20 cellular contexts compared by ENCODE assay signal in genomic region chr2:37211939-37212338, GRCh38. TPM values are rescaled to one million over a fixed set of nuclear protein-coding genes. Genes with fewer than 3 reads are reported as not detected.
"Had no signal": no experiment of that assay in that cellular context is flagged by ENCODE, and none has a peak within 500 bp of the region (broad histone marks: within the 10 kb centered on the region; RNA-seq: fewer than 3 reads in every experiment).

No MANE protein-coding gene starts in this region.

- H3K27me3 Mint-ChIP-seq: activated naive CD8-positive, alpha-beta T cell treated with anti-CD3 and anti-CD28 coated beads, Interleukin-2, amount 10 ng/mL, durations not matched to agents 7 days and 5 days; T-helper 17 cell had no signal

- H3K27ac Mint-ChIP-seq: activated naive CD8-positive, alpha-beta T cell treated with anti-CD3 and anti-CD28 coated beads, Interleukin-2, amount 10 ng/mL, durations not matched to agents 7 days and 5 days had no signal

- DNase-seq: activated CD4-positive, alpha-beta T cell treated with anti-CD3 and anti-CD28 coated beads for 48 hours; activated CD8-positive, alpha-beta memory T cell treated with anti-CD3 and anti-CD28 coated beads for 24 hours; activated naive CD4-positive, alpha-beta T cell; activated naive CD8-positive, alpha-beta T cell treated with anti-CD3 and anti-CD28 coated beads, Interleukin-2, amount 10 ng/mL, durations not matched to agents 7 days and 5 days; aorta; central memory CD4-positive, alpha-beta T cell; colonic mucosa; foreskin melanocyte; glutamatergic neuron; hippocampal formation; occipital lobe; retina; stimulated activated naive CD8-positive, alpha-beta T cell treated with anti-CD3 and anti-CD28 coated beads, Interleukin-15, Interleukin-2, amounts not matched to agents 100 U/mL and 50 U/mL, for 24 hours; T-helper 17 cell had no signal

- H3K4me3 ChIP-seq: colonic mucosa, lung, tibial nerve had no signal

- ATAC-seq: stimulated activated naive CD8-positive, alpha-beta T cell treated with anti-CD3 and anti-CD28 coated beads, Interleukin-15, Interleukin-2, amounts not matched to agents 100 U/mL and 50 U/mL, for 24 hours; T-helper 17 cell had no signal

- H3K4me3 Mint-ChIP-seq: activated naive CD8-positive, alpha-beta T cell treated with anti-CD3 and anti-CD28 coated beads, Interleukin-2, amount 10 ng/mL, durations not matched to agents 7 days and 5 days; T-helper 17 cell had no signal

RNA-seq across cellular contexts. Expression of gene SULT6B1, which starts 23.5 kb away (rescaled TPM):
- total RNA-seq: activated naive CD8-positive, alpha-beta T cell treated with anti-CD3 and anti-CD28 coated beads, Interleukin-2, amount 10 ng/mL, durations not matched to agents 7 days and 5 days; aorta; colonic mucosa; epithelial cell of proximal tubule; fibroblast of lung; lung; myocyte; occipital lobe; posterior vena cava; T-helper 17 cell; tibial nerve had no signal
